ENCODE assay signal across 2 cellular contexts in the genomic region with DNA sequence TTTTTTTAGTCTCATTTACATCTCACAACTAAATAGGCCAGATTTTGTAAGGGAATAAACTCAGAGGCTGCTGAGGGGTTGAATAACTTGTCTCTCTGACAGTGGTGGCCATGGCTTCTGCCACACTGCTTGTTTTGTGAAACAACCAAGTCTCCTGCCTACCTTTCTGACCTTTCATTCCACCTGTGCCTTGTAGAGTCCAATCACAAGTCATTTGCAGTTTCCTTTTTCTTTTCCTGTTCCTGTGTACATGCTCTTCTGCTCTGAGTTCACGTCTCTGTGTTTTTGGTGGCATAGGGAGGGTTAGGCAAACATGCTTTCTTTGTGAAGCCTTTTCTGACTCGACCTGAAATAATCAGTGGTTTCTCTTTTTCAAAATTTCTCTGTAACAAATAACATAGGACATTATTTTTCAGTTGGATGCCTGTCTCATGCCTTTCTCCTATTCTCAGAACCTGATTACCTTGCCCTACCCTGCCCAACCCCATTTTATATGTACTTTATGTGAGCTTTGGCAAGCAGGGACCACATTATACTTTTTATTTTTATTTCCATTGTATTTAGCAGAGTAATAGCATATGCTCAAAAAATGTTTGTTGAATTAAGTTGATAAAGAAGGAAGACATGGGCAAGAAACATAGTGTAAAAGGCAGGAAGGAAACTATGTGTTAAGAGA.
TF ChIP-seq lines count a peak whose summit lies in the region.

No MANE protein-coding gene starts in this region.

TF ChIP-seq in endothelial cell of umbilical vein, 7 proteins besides CTCF, POLR2A, EP300 and RAD21 (continued from another document):
- TF ChIP-seq, protein P1, sequence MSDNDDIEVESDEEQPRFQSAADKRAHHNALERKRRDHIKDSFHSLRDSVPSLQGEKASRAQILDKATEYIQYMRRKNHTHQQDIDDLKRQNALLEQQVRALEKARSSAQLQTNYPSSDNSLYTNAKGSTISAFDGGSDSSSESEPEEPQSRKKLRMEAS (IDR thresholded peaks at IDR 0.05; ENCODE audit: insufficient read depth, insufficient read length), result no peak

TF ChIP-seq in SK-N-SH, 30 proteins besides CTCF, POLR2A, EP300 and RAD21 (continued from another document):
- TF ChIP-seq CHD2 (IDR thresholded peaks at IDR 0.05; ENCODE audit: low read length, partially characterized antibody) (no peak), POLR2AphosphoS5 (IDR thresholded peaks at IDR 0.05; ENCODE audit: low read depth, low read length) (no peak), YY1 (IDR thresholded peaks at IDR 0.05; ENCODE audit: low read depth) (no peak), TEAD4 (IDR thresholded peaks at IDR 0.05; ENCODE audit: borderline replicate concordance, insufficient read depth) (no peak), MEF2A (IDR thresholded peaks at IDR 0.05; ENCODE audit: borderline replicate concordance, low read depth) (no peak), RXRA (IDR thresholded peaks at IDR 0.05; ENCODE audit: borderline replicate concordance, low read depth) (no peak), GATA2 (CRISPR knock-in tag; IDR thresholded peaks at IDR 0.05) (no peak), FOSL2 (IDR thresholded peaks at IDR 0.05; ENCODE audit: borderline replicate concordance, low read depth) (no peak), RFX5 (IDR thresholded peaks at IDR 0.05; ENCODE audit: low read length) (no peak), EZH2phosphoT487 (IDR thresholded peaks at IDR 0.05; ENCODE audit: borderline replicate concordance, low read depth) (no peak)
- TF ChIP-seq, protein P2, sequence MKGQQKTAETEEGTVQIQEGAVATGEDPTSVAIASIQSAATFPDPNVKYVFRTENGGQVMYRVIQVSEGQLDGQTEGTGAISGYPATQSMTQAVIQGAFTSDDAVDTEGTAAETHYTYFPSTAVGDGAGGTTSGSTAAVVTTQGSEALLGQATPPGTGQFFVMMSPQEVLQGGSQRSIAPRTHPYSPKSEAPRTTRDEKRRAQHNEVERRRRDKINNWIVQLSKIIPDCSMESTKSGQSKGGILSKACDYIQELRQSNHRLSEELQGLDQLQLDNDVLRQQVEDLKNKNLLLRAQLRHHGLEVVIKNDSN (IDR thresholded peaks at IDR 0.05; ENCODE audit: borderline replicate concordance, low read depth), result no peak
- TF ChIP-seq, protein P3, sequence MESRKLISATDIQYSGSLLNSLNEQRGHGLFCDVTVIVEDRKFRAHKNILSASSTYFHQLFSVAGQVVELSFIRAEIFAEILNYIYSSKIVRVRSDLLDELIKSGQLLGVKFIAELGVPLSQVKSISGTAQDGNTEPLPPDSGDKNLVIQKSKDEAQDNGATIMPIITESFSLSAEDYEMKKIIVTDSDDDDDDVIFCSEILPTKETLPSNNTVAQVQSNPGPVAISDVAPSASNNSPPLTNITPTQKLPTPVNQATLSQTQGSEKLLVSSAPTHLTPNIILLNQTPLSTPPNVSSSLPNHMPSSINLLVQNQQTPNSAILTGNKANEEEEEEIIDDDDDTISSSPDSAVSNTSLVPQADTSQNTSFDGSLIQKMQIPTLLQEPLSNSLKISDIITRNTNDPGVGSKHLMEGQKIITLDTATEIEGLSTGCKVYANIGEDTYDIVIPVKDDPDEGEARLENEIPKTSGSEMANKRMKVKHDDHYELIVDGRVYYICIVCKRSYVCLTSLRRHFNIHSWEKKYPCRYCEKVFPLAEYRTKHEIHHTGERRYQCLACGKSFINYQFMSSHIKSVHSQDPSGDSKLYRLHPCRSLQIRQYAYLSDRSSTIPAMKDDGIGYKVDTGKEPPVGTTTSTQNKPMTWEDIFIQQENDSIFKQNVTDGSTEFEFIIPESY (IDR thresholded peaks at IDR 0.05; ENCODE audit: borderline replicate concordance, low read depth), result no peak
- TF ChIP-seq, protein P4, sequence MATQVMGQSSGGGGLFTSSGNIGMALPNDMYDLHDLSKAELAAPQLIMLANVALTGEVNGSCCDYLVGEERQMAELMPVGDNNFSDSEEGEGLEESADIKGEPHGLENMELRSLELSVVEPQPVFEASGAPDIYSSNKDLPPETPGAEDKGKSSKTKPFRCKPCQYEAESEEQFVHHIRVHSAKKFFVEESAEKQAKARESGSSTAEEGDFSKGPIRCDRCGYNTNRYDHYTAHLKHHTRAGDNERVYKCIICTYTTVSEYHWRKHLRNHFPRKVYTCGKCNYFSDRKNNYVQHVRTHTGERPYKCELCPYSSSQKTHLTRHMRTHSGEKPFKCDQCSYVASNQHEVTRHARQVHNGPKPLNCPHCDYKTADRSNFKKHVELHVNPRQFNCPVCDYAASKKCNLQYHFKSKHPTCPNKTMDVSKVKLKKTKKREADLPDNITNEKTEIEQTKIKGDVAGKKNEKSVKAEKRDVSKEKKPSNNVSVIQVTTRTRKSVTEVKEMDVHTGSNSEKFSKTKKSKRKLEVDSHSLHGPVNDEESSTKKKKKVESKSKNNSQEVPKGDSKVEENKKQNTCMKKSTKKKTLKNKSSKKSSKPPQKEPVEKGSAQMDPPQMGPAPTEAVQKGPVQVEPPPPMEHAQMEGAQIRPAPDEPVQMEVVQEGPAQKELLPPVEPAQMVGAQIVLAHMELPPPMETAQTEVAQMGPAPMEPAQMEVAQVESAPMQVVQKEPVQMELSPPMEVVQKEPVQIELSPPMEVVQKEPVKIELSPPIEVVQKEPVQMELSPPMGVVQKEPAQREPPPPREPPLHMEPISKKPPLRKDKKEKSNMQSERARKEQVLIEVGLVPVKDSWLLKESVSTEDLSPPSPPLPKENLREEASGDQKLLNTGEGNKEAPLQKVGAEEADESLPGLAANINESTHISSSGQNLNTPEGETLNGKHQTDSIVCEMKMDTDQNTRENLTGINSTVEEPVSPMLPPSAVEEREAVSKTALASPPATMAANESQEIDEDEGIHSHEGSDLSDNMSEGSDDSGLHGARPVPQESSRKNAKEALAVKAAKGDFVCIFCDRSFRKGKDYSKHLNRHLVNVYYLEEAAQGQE (IDR thresholded peaks at IDR 0.05; ENCODE audit: low read depth, low read length), result no peak
